In the genomic region with DNA sequence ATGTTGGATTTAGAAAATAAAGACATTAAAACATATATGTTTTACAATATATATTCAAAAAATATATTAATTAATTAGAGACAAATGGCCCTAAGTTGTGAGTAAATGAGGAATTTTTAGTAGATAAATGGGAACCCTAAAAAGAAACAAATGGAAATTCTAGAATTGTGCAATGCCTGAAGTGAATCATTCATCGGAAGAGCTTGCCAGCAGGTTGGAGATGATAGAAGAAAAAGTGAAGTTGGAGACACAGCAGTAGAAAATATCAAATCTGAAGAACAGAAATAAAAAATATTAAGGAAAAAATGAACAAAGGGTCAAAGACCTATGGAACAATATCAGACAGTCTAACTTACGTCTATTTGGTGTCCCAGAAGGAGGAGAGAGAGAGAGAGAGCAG, we compare ENCODE assay signal across 1 cellular context.
A peak's percentile ranks its signal among the peaks of the same experiment; 100 is the strongest.
TF ChIP-seq lines count a peak whose summit lies in the region.

No MANE protein-coding gene starts in this region.

TF ChIP-seq in IMR-90, 13 proteins besides CTCF, POLR2A, EP300 and RAD21 (continued from another document):
- TF ChIP-seq CEBPB (IDR thresholded peaks at IDR 0.05; ENCODE audit: low read depth, low read length) (peak; percentile 95), FOS (IDR thresholded peaks at IDR 0.05; ENCODE audit: low read depth, low read length) (0 out of 2 replicates have a peak, but pooled peaks have one; percentile 11), MAZ (IDR thresholded peaks at IDR 0.05; ENCODE audit: borderline replicate concordance, low read depth, low read length) (no peak)
TF ChIP-seq in IMR-90: peak in this region for 2.
